ENCODE assay signal across 11 cellular contexts in the genomic region with DNA sequence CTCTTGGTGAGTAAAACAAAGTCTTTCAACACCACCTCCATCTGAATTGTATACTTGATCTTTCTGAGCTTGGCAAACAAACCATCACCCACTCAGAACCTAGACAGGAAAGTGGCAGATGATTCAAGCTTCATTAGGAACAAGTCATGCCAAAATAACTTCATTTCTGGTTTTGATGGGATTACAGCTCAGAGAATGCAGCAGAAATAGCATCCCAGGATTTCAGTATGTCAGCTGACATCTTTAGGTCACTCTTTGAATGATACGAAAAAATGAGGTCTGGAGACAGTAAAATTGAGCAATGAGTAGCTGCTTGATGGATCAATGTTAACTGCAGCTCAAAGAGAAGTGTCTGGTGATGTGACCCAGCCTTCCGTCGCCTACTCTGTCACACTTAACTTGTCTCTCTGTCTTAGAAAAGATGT.
A peak's percentile ranks its signal among the peaks of the same experiment; 100 is the strongest.
DNase-seq lines count a peak whose midpoint lies in the region; ATAC-seq and TF ChIP-seq lines count a peak whose summit lies in the region.
"Had no signal": no experiment of that assay in that cellular context is flagged by ENCODE, and none has a peak within 500 bp of the region (broad histone marks: within the 10 kb centered on the region; RNA-seq: fewer than 3 reads in every experiment).

No MANE protein-coding gene starts in this region.

- H3K4me3 ChIP-seq in transverse colon (no peak overlapping the region), BE2C (ENCODE audit: low read depth, low read length) (no peak overlapping the region)
- H3K4me3 ChIP-seq: K562, prostate gland had no signal

- no peak for TF ChIP-seq CTCF in transverse colon (IDR thresholded peaks at IDR 0.05)
- no peak for TF ChIP-seq CTCF in WTC11 (IDR thresholded peaks at IDR 0.05)
- TF ChIP-seq CTCF in BE2C (IDR thresholded peaks at IDR 0.05; ENCODE audit: low read depth, low read length), result no peak

- no peak overlapping the region for H3K27ac ChIP-seq in transverse colon
- H3K27ac ChIP-seq: prostate gland had no signal

- intact Hi-C loops in transverse colon (cut with DNase I; ENCODE audit: low total_unique reads), result no loop called here

- no peak for ATAC-seq in WTC11

- no peaks in the 10 kb centered on the region for H3K36me3 Mint-ChIP-seq in WTC11

- TF ChIP-seq POLR2A in transverse colon (IDR thresholded peaks at IDR 0.05), result no peak

- 90 to 100% methylated on average over 1 to 3 of the region's 3 CpGs for WGBS in transverse colon (ENCODE audit: low coverage in 1 of 2), 2 donors

- in situ Hi-C loops in transverse colon (cut with MboI; ENCODE audit: low pct_ligation_motif_present in 1 of 4, low pct_unique_long_range_greater_than_20kb in 1 of 4, low sequenced_read_pairs in 3 of 4), result no loop called here

- H3K27me3 Mint-ChIP-seq in WTC11 (ENCODE audit: low read depth), result no peaks in the 10 kb centered on the region; the same call in 1 of the 2 replicates

- H3K9me3 ChIP-seq in transverse colon, result no peaks in the 10 kb centered on the region
- no peaks in the 10 kb centered on the region for H3K9me3 ChIP-seq in BE2C
- H3K9me3 ChIP-seq: prostate gland had no signal

- H3K4me1 Mint-ChIP-seq in WTC11, result peaks cover 19% of the 10 kb centered on the region

- no peaks in the 10 kb centered on the region for H3K9me3 Mint-ChIP-seq in WTC11
- H3K9me3 Mint-ChIP-seq: T-helper 1 cell treated with Interleukin-12 subunit alpha and Interleukin-12 subunit beta and Interleukin-4 antibody, amounts not matched to agents 30 μg/mL and 1 μg/mL, for 36 hours had no signal

- no peak for TF ChIP-seq EP300 in transverse colon (IDR thresholded peaks at IDR 0.05; ENCODE audit: low read depth)

- CTCF ChIA-PET in WTC11 (lab: Charles Lee), result interaction anchor here (1.0 to 3.3 kb wide), 2 partner anchors 46 to 499 kb away, joined by 3 to 26 read pairs; no protein-coding TSS in a partner anchor

- H3K36me3 ChIP-seq in transverse colon (no peaks in the 10 kb centered on the region), BE2C (no peaks in the 10 kb centered on the region)
- H3K36me3 ChIP-seq: prostate gland had no signal

- H3K27me3 ChIP-seq in transverse colon (no peaks in the 10 kb centered on the region), BE2C (no peaks in the 10 kb centered on the region)

- POLR2A ChIA-PET in WTC11 (lab: Charles Lee), result interaction anchor here (0.5 kb wide), 1 partner anchor 646 kb away, joined by 3 read pairs; no protein-coding TSS in a partner anchor

- H3K4me1 ChIP-seq in transverse colon, result no peaks in the 10 kb centered on the region
- peaks cover 16% of the 10 kb centered on the region for H3K4me1 ChIP-seq in BE2C
- H3K4me1 ChIP-seq: prostate gland had no signal

- DNase-seq in EH (ENCODE audit: low read depth) (peak; percentile 90), NCI-H2171 treated with DMSO at 0.1 percent for 48 hours (lab: John Stamatoyannopoulos, UW) (peak; percentile 73), dermis blood vessel endothelial cell (peak; percentile 7), non-pigmented ciliary epithelial cell (ENCODE audit: low read depth) (peak; percentile 71), transverse colon (no peak), WTC11 (ENCODE audit: low spot score) (no peak), BE2C (no peak)
- DNase-seq: NCI-H774 had no signal

- no peak overlapping the region for H3K4me3 Mint-ChIP-seq in WTC11
- H3K4me3 Mint-ChIP-seq: T-helper 1 cell treated with Interleukin-12 subunit alpha and Interleukin-12 subunit beta and Interleukin-4 antibody, amounts not matched to agents 30 μg/mL and 1 μg/mL, for 36 hours had no signal

- H3K27ac Mint-ChIP-seq in WTC11, result no peak overlapping the region
- H3K27ac Mint-ChIP-seq: T-helper 1 cell treated with Interleukin-12 subunit alpha and Interleukin-12 subunit beta and Interleukin-4 antibody, amounts not matched to agents 30 μg/mL and 1 μg/mL, for 36 hours had no signal

TF ChIP-seq in WTC11, 78 proteins besides CTCF, POLR2A, EP300 and RAD21:
- no peak for TF ChIP-seq MXD4 (CRISPR knock-in tag; IDR thresholded peaks at IDR 0.05; ENCODE audit: borderline replicate concordance)
- no peak for TF ChIP-seq GTF2I (CRISPR knock-in tag; conservative IDR thresholded peaks at IDR 0.05)
- TF ChIP-seq ZNF263 (CRISPR knock-in tag; IDR thresholded peaks at IDR 0.05; ENCODE audit: low read depth), result no peak
- no peak for TF ChIP-seq TEAD4 (CRISPR knock-in tag; IDR thresholded peaks at IDR 0.05)
- TF ChIP-seq ZNF512 (CRISPR knock-in tag; IDR thresholded peaks at IDR 0.05; ENCODE audit: borderline replicate concordance), result no peak
- TF ChIP-seq ZMAT4 (CRISPR knock-in tag; IDR thresholded peaks at IDR 0.05), result no peak
- TF ChIP-seq TCF7 (CRISPR knock-in tag; IDR thresholded peaks at IDR 0.05; ENCODE audit: low read depth), result no peak
- no peak for TF ChIP-seq EMX1 (CRISPR knock-in tag; IDR thresholded peaks at IDR 0.05)
- no peak for TF ChIP-seq ZBTB21 (CRISPR knock-in tag; IDR thresholded peaks at IDR 0.05; ENCODE audit: borderline replicate concordance)
- TF ChIP-seq, protein P1, sequence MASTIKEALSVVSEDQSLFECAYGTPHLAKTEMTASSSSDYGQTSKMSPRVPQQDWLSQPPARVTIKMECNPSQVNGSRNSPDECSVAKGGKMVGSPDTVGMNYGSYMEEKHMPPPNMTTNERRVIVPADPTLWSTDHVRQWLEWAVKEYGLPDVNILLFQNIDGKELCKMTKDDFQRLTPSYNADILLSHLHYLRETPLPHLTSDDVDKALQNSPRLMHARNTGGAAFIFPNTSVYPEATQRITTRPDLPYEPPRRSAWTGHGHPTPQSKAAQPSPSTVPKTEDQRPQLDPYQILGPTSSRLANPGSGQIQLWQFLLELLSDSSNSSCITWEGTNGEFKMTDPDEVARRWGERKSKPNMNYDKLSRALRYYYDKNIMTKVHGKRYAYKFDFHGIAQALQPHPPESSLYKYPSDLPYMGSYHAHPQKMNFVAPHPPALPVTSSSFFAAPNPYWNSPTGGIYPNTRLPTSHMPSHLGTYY (CRISPR knock-in tag; IDR thresholded peaks at IDR 0.05), result no peak

Comparison
In these comparisons a context has a peak if more than half of its experiments do, and no peak if none do; other contexts are left out.
1. DNase-seq: peak in EH (single experiment), NCI-H2171 treated with DMSO at 0.1 percent for 48 hours (single experiment), dermis blood vessel endothelial cell (single experiment) and non-pigmented ciliary epithelial cell (single experiment); none in transverse colon (single experiment), WTC11 (single experiment) and BE2C (single experiment).